11 cellular contexts compared by ENCODE assay signal in genomic region chr19:12749938-12750521, GRCh38. TPM values are rescaled to one million over a fixed set of nuclear protein-coding genes. Genes with fewer than 3 reads are reported as not detected.
DNase-seq lines count a peak whose midpoint lies in the region; FAIRE-seq and TF ChIP-seq lines count a peak whose summit lies in the region.
"Had no signal": no experiment of that assay in that cellular context is flagged by ENCODE, and none has a peak within 500 bp of the region (broad histone marks: within the 10 kb centered on the region; RNA-seq: fewer than 3 reads in every experiment).

No MANE protein-coding gene starts in this region.

- H3K9ac ChIP-seq in astrocyte (ENCODE audit: low read length) (no peak overlapping the region), mucosa of rectum (ENCODE audit: low read depth in 1 of 2, low read length in 2 of 2) (peak overlapping the region; percentile 1 to 33)

- H3K27me3 ChIP-seq in MG63 = peaks cover 40% of the 10 kb centered on the region
- peaks cover 8% of the 10 kb centered on the region for H3K27me3 ChIP-seq in astrocyte (ENCODE audit: insufficient read depth, low read length)
- peaks cover 12 to 25% of the 10 kb centered on the region in 2 donors for H3K27me3 ChIP-seq in mucosa of rectum (ENCODE audit: control insufficient read depth in 2 of 2, insufficient read depth in 2 of 2, low read length in 2 of 2)

- peak overlapping the region; percentile 15 for H3K27ac Mint-ChIP-seq in astrocyte (ENCODE audit: unreplicated experiment)

- H3K4me3 ChIP-seq in MG63 = no peak overlapping the region
- no peak overlapping the region for H3K4me3 ChIP-seq in astrocyte (ENCODE audit: insufficient read depth, low read depth, low read length)
- no peak overlapping the region for H3K4me3 ChIP-seq in mucosa of rectum (ENCODE audit: low read length in 2 of 2)
- H3K4me3 ChIP-seq: lung had no signal

- peaks cover 3% of the 10 kb centered on the region for H4K20me1 ChIP-seq in astrocyte (ENCODE audit: insufficient read depth, low read length)

- H3K4me1 ChIP-seq in astrocyte (ENCODE audit: insufficient read depth, low read length) (no peaks in the 10 kb centered on the region), mucosa of rectum (ENCODE audit: control insufficient read depth in 2 of 2, insufficient read depth in 2 of 2, low read length in 2 of 2) (peaks cover 2 to 16% of the 10 kb centered on the region in 2 donors)

- no peak for TF ChIP-seq CTCF in astrocyte (IDR thresholded peaks at IDR 0.05; ENCODE audit: insufficient read depth, low read depth, low read length)

- no peak overlapping the region for H2AFZ ChIP-seq in astrocyte (ENCODE audit: low read depth, low read length)

- peaks cover 14% of the 10 kb centered on the region for H3K36me3 Mint-ChIP-seq in astrocyte (ENCODE audit: low read depth, unreplicated experiment)

- H3K79me2 ChIP-seq in astrocyte (ENCODE audit: insufficient read depth, low read length) = no peaks in the 10 kb centered on the region

- H3K36me3 ChIP-seq in MG63 (peaks cover 33% of the 10 kb centered on the region), astrocyte (ENCODE audit: insufficient read depth, low read length) (peaks cover 9% of the 10 kb centered on the region), mucosa of rectum (ENCODE audit: control insufficient read depth in 2 of 2, insufficient read depth in 2 of 2, low read length in 2 of 2) (peaks cover 24 to 26% of the 10 kb centered on the region in 2 donors)

- peak overlapping the region; percentile 47 for H3K4me2 ChIP-seq in astrocyte (ENCODE audit: low read length)

- no peak for FAIRE-seq in astrocyte (lab: Jason Lieb, UNC)

- DNase-seq in EL (peak; percentile 52), MG63 (peak; percentile 74), astrocyte (ENCODE audit: low read depth) (peak; percentile 38), DMS114 treated with DMSO at 0.1 percent for 48 hours (lab: John Stamatoyannopoulos, UW; ENCODE audit: unreplicated experiment) (no peak)
- no peak for DNase-seq in activated T-cell treated with anti-CD3 and anti-CD28 coated beads, Interleukin-2, amount 50 U/mL, for 48 hours
- DNase-seq in activated CD4-positive, CD25-positive, alpha-beta regulatory T cell (lab: John Stamatoyannopoulos, UW) = no peak
- no peak for DNase-seq in activated CD4-positive, alpha-beta T cell treated with anti-CD3 and anti-CD28 coated beads, Interleukin-2, amount 50 U/mL, for 4 hours
- DNase-seq: GDM1 had no signal

- H3K4me3 Mint-ChIP-seq in astrocyte (ENCODE audit: unreplicated experiment) = no peak overlapping the region

- H3K9me3 ChIP-seq in MG63 (peaks cover 15% of the 10 kb centered on the region), astrocyte (ENCODE audit: insufficient read depth, low read depth, low read length) (peaks cover 10% of the 10 kb centered on the region), mucosa of rectum (ENCODE audit: control insufficient read depth in 2 of 2, low read length in 2 of 2) (peaks cover 3 to 5% of the 10 kb centered on the region in 2 donors)

- H3K27me3 Mint-ChIP-seq in astrocyte (ENCODE audit: low read depth, unreplicated experiment) = peaks cover 37% of the 10 kb centered on the region

- peaks cover 3% of the 10 kb centered on the region for H3K4me1 Mint-ChIP-seq in astrocyte (ENCODE audit: low read depth, unreplicated experiment)

- H3K27ac ChIP-seq in astrocyte (ENCODE audit: low read depth, low read length) = no peak overlapping the region
- H3K27ac ChIP-seq in mucosa of rectum (ENCODE audit: low read depth in 2 of 2, low read length in 2 of 2) = peak overlapping the region; percentile 59 to 77

- H3K9me3 Mint-ChIP-seq in astrocyte (ENCODE audit: unreplicated experiment) = peaks cover 4% of the 10 kb centered on the region

RNA-seq across cellular contexts. Expression of gene BEST2, which starts 1.6 kb away (rescaled TPM):
- 0.30 TPM in 1 of 2 replicates, not detected in the other for total RNA-seq in MG63 (2014; rRNA removed; shearing (Covaris generic); ENCODE audit: low replicate concordance)
- not detected in 2 replicates for total RNA-seq in astrocyte
- total RNA-seq: lung, skeletal muscle tissue had no signal

RNA-seq across cellular contexts. Expression of gene GET3, which starts 12.7 kb away (rescaled TPM):
- total RNA-seq in MG63 (2014; rRNA removed; shearing (Covaris generic); ENCODE audit: low replicate concordance) = 273 and 316 TPM in 2 replicates
- total RNA-seq in astrocyte = 63.0 and 66.8 TPM in 2 replicates

RNA-seq across cellular contexts. Expression of gene TRIR, which starts 15.5 kb away (rescaled TPM):
- 816 and 999 TPM in 2 replicates for total RNA-seq in MG63 (2014; rRNA removed; shearing (Covaris generic); ENCODE audit: low replicate concordance)
- total RNA-seq in astrocyte = 172 and 178 TPM in 2 replicates

RNA-seq across cellular contexts. Expression of gene HOOK2, which starts 25.3 kb away (rescaled TPM):
- total RNA-seq in MG63 (2014; rRNA removed; shearing (Covaris generic); ENCODE audit: low replicate concordance) = 23.1 and 48.2 TPM in 2 replicates
- total RNA-seq in astrocyte = 21.7 and 25.9 TPM in 2 replicates

RNA-seq across cellular contexts. Expression of gene TNPO2, which starts 26.3 kb away (rescaled TPM):
- total RNA-seq in MG63 (2014; rRNA removed; shearing (Covaris generic); ENCODE audit: low replicate concordance) = 83.5 and 84.5 TPM in 2 replicates
- 69.8 and 76.3 TPM in 2 replicates for total RNA-seq in astrocyte

Comparison
In these comparisons a context has a peak if more than half of its experiments do, and no peak if none do; other contexts are left out.
1. DNase-seq: peak in EL (single experiment), MG63 (single experiment) and astrocyte (single experiment); none in activated T-cell treated with anti-CD3 and anti-CD28 coated beads, Interleukin-2, amount 50 U/mL, for 48 hours (0 of 2), DMS114 treated with DMSO at 0.1 percent for 48 hours (single experiment), activated CD4-positive, CD25-positive, alpha-beta regulatory T cell (0 of 4) and activated CD4-positive, alpha-beta T cell treated with anti-CD3 and anti-CD28 coated beads, Interleukin-2, amount 50 U/mL, for 4 hours (0 of 2).